ENCODE assay signal across 19 cellular contexts in genomic region chr20:55592866-55593265, GRCh38.
DNase-seq lines count a peak whose midpoint lies in the region; ATAC-seq, FAIRE-seq and TF ChIP-seq lines count a peak whose summit lies in the region.
"Had no signal": no experiment of that assay in that cellular context is flagged by ENCODE, and none has a peak within 500 bp of the region (broad histone marks: within the 10 kb centered on the region; RNA-seq: fewer than 3 reads in every experiment).

No MANE protein-coding gene starts in this region.

- no peaks in the 10 kb centered on the region for H3K36me3 Mint-ChIP-seq in glutamatergic neuron (ENCODE audit: unreplicated experiment)
- peaks cover 0 to 4% of the 10 kb centered on the region in 2 donors for H3K36me3 Mint-ChIP-seq in activated T-cell treated with anti-CD3 and anti-CD28 coated beads, Interleukin-2, amount 50 U/mL, for 72 hours (ENCODE audit: insufficient read depth in 2 of 2)
- H3K36me3 Mint-ChIP-seq: CD8-positive, alpha-beta memory T cell had no signal

- no peak for DNase-seq in HTR-8/SVneo (ENCODE audit: insufficient read length, low spot score)
- peak; percentile 40 for DNase-seq in OCI-M1 (lab: John Stamatoyannopoulos, UW)
- no peak for DNase-seq in glutamatergic neuron
- DNase-seq in activated naive CD4-positive, alpha-beta T cell treated with anti-CD3 and anti-CD28 coated beads, Interleukin-2, amount 50 U/mL, for 16 hours = no peak
- no peak for DNase-seq in activated T-cell treated with anti-CD3 and anti-CD28 coated beads, Interleukin-2, amount 50 U/mL, for 72 hours
- DNase-seq in Right ventricle myocardium superior = no peak
- DNase-seq: CD4-positive, alpha-beta T cell; CD8-positive, alpha-beta memory T cell; DMS 273 treated with DMSO at 0.1 percent for 48 hours; DMS79; EL; GDM1; H9 had no signal

- no peak overlapping the region for H3K4me3 Mint-ChIP-seq in glutamatergic neuron (ENCODE audit: unreplicated experiment)
- no peak overlapping the region for H3K4me3 Mint-ChIP-seq in activated T-cell treated with anti-CD3 and anti-CD28 coated beads, Interleukin-2, amount 50 U/mL, for 72 hours
- H3K4me3 Mint-ChIP-seq: B cell; CD4-positive, alpha-beta T cell; CD8-positive, alpha-beta memory T cell; GM23338; H9 had no signal

- peaks cover 4% of the 10 kb centered on the region for H3K9me3 Mint-ChIP-seq in glutamatergic neuron (ENCODE audit: unreplicated experiment)
- H3K9me3 Mint-ChIP-seq in activated T-cell treated with anti-CD3 and anti-CD28 coated beads, Interleukin-2, amount 50 U/mL, for 72 hours = peaks cover 0 to 10% of the 10 kb centered on the region in 2 donors
- H3K9me3 Mint-ChIP-seq: H9 had no signal

- no peak for ATAC-seq in activated T-cell treated with anti-CD3 and anti-CD28 coated beads, Interleukin-2, amount 50 U/mL, for 72 hours (replicated peaks in 1 of 2)
- no peak for ATAC-seq in Right ventricle myocardium superior (ENCODE audit: poor library complexity)
- ATAC-seq: GM12878, GM23338, HCT116 had no signal

- H3K27me3 Mint-ChIP-seq in glutamatergic neuron (ENCODE audit: unreplicated experiment) = no peaks in the 10 kb centered on the region
- H3K27me3 Mint-ChIP-seq in activated T-cell treated with anti-CD3 and anti-CD28 coated beads, Interleukin-2, amount 50 U/mL, for 72 hours (ENCODE audit: low read depth) = no peaks in the 10 kb centered on the region
- H3K27me3 Mint-ChIP-seq: B cell; CD4-positive, alpha-beta T cell; CD8-positive, alpha-beta memory T cell had no signal

- no peak for TF ChIP-seq CTCF in glutamatergic neuron (IDR thresholded peaks at IDR 0.05; ENCODE audit: partially characterized antibody, unreplicated experiment)

- H3K27ac Mint-ChIP-seq in glutamatergic neuron (ENCODE audit: unreplicated experiment) = peak overlapping the region; percentile 11
- H3K27ac Mint-ChIP-seq in activated T-cell treated with anti-CD3 and anti-CD28 coated beads, Interleukin-2, amount 50 U/mL, for 72 hours = no peak overlapping the region
- H3K27ac Mint-ChIP-seq: B cell; CD4-positive, alpha-beta T cell; CD8-positive, alpha-beta memory T cell; GM23338; H9 had no signal

- peak; percentile 72 for FAIRE-seq in HTR-8/SVneo (lab: Jason Lieb, UNC)
- FAIRE-seq: A204.1, D721Med, GM12878 had no signal

- no peaks in the 10 kb centered on the region for H3K4me1 Mint-ChIP-seq in glutamatergic neuron (ENCODE audit: low read depth, unreplicated experiment)
- H3K4me1 Mint-ChIP-seq in activated T-cell treated with anti-CD3 and anti-CD28 coated beads, Interleukin-2, amount 50 U/mL, for 72 hours (ENCODE audit: low read depth) = no peaks in the 10 kb centered on the region
- H3K4me1 Mint-ChIP-seq: B cell; CD8-positive, alpha-beta memory T cell; GM23338 had no signal

- intact Hi-C loops in Right ventricle myocardium superior (cut with DNase I) = no loop called here
